ENCODE assay signal across 9 cellular contexts in genomic region chrX:134622056-134622812, GRCh38. TPM values are rescaled to one million over a fixed set of nuclear protein-coding genes. Genes with fewer than 3 reads are reported as not detected.
A peak's percentile ranks its signal among the peaks of the same experiment; 100 is the strongest.
DNase-seq lines count a peak whose midpoint lies in the region; ATAC-seq and TF ChIP-seq lines count a peak whose summit lies in the region.
"Had no signal": no experiment of that assay in that cellular context is flagged by ENCODE, and none has a peak within 500 bp of the region (broad histone marks: within the 10 kb centered on the region; RNA-seq: fewer than 3 reads in every experiment).

No MANE protein-coding gene starts in this region.

- peaks cover 3% of the 10 kb centered on the region for H3K27me3 Mint-ChIP-seq in activated CD4-positive, alpha-beta T cell treated with anti-CD3 and anti-CD28 coated beads, Interleukin-2, amount 10 ng/mL, durations not matched to agents 24 days and 14 days
- no peaks in the 10 kb centered on the region for H3K27me3 Mint-ChIP-seq in chondrocyte (ENCODE audit: low read depth)

- no peaks in the 10 kb centered on the region for H3K27me3 ChIP-seq in HCT116 (ENCODE audit: insufficient read depth, low read length)
- H3K27me3 ChIP-seq: adrenal gland had no signal

- H4K20me1 ChIP-seq in HCT116 (ENCODE audit: insufficient read depth), result no peaks in the 10 kb centered on the region

- peak; percentile 64 for DNase-seq in activated CD4-positive, alpha-beta T cell treated with anti-CD3 and anti-CD28 coated beads, Interleukin-2, amount 10 ng/mL, durations not matched to agents 24 days and 14 days
- DNase-seq in activated CD4-positive, alpha-beta T cell treated with anti-CD3 and anti-CD28 coated beads, Interleukin-2, amount 50 U/mL, for 4 hours, result no peak
- DNase-seq in HCT116 (ENCODE audit: low read depth, low spot score) (peak; percentile 23), NB4 (ENCODE audit: low read depth) (peak; percentile 73), chondrocyte (ENCODE audit: low spot score) (no peak), skeletal muscle cell (ENCODE audit: low read depth) (peak; percentile 58), NCI-H2081 (lab: John Stamatoyannopoulos, UW) (no peak), NCI-H128 (lab: John Stamatoyannopoulos, UW; ENCODE audit: unreplicated experiment) (no peak)

- H3K4me1 ChIP-seq in HCT116 (ENCODE audit: control insufficient read depth in 1 of 2, insufficient read depth in 2 of 2, low read length in 2 of 2), result peaks cover 9 to 26% of the 10 kb centered on the region in 2 experiments
- H3K4me1 ChIP-seq: adrenal gland had no signal

- H2AFZ ChIP-seq in HCT116 (ENCODE audit: low read depth, low read length, poor library complexity, severe bottlenecking), result no peak overlapping the region

- no peaks in the 10 kb centered on the region for H3K9me3 ChIP-seq in HCT116 (ENCODE audit: control insufficient read depth in 1 of 2, insufficient read depth in 1 of 2, low read depth in 1 of 2, low read length in 2 of 2)
- H3K9me3 ChIP-seq: adrenal gland had no signal

- ATAC-seq in HCT116, result peak; percentile 76

- CTCF ChIA-PET in HCT116 (lab: Charles Lee), result no interaction called here

- TF ChIP-seq CTCF in HCT116 (IDR thresholded peaks at IDR 0.05 in 2 of 3, conservative IDR thresholded peaks at IDR 0.05 in 1 of 3; ENCODE audit: borderline replicate concordance in 1 of 3, insufficient read depth in 1 of 3, low read depth in 2 of 3, low read length in 2 of 3) (no peak), NB4 (IDR thresholded peaks at IDR 0.05; ENCODE audit: low read depth, low read length) (no peak), chondrocyte (IDR thresholded peaks at IDR 0.05) (no peak)

- peak overlapping the region; percentile 25 for H3K27ac Mint-ChIP-seq in activated CD4-positive, alpha-beta T cell treated with anti-CD3 and anti-CD28 coated beads, Interleukin-2, amount 10 ng/mL, durations not matched to agents 24 days and 14 days
- peak overlapping the region; percentile 89 for H3K27ac Mint-ChIP-seq in chondrocyte (ENCODE audit: unreplicated experiment)

- no peaks in the 10 kb centered on the region for H3K79me2 ChIP-seq in HCT116 (ENCODE audit: insufficient read depth, low read length)

- BruUV-seq in HCT116 (replicated peaks; lab: Mats Ljungman, UMichigan), result no TSS peak

- no peak for TF ChIP-seq RAD21 in HCT116 (IDR thresholded peaks at IDR 0.05; ENCODE audit: low read depth)

- H3K9me2 ChIP-seq in HCT116 (ENCODE audit: insufficient read depth), result no peaks in the 10 kb centered on the region

- no peak overlapping the region for H3K4me3 Mint-ChIP-seq in activated CD4-positive, alpha-beta T cell treated with anti-CD3 and anti-CD28 coated beads, Interleukin-2, amount 10 ng/mL, durations not matched to agents 24 days and 14 days
- peak overlapping the region; percentile 24 for H3K4me3 Mint-ChIP-seq in chondrocyte (ENCODE audit: unreplicated experiment)

- RAD21 ChIA-PET in HCT116 (lab: Charles Lee; ENCODE audit: low non-redundant PET in 1 of 2, low total read pairs in 2 of 2, uncharacterized antibody in 2 of 2, unreplicated experiment in 2 of 2), result no interaction called here

- no peaks in the 10 kb centered on the region for H3K36me3 ChIP-seq in HCT116 (ENCODE audit: control insufficient read depth in 1 of 2, insufficient read depth in 2 of 2, low read length in 2 of 2)
- H3K36me3 ChIP-seq: adrenal gland had no signal

- no peaks in the 10 kb centered on the region for H3K36me3 Mint-ChIP-seq in activated CD4-positive, alpha-beta T cell treated with anti-CD3 and anti-CD28 coated beads, Interleukin-2, amount 10 ng/mL, durations not matched to agents 24 days and 14 days (ENCODE audit: low read depth)
- H3K36me3 Mint-ChIP-seq in chondrocyte (ENCODE audit: low read depth), result no peaks in the 10 kb centered on the region

- peaks cover 11% of the 10 kb centered on the region for H3K4me1 Mint-ChIP-seq in activated CD4-positive, alpha-beta T cell treated with anti-CD3 and anti-CD28 coated beads, Interleukin-2, amount 10 ng/mL, durations not matched to agents 24 days and 14 days
- peaks cover 42% of the 10 kb centered on the region for H3K4me1 Mint-ChIP-seq in chondrocyte (ENCODE audit: low read depth)

- H3K9ac ChIP-seq in HCT116 (ENCODE audit: low read length), result no peak overlapping the region

- peak overlapping the region; percentile 68 for H3K4me2 ChIP-seq in HCT116 (ENCODE audit: low read length)

- H3K4me3 ChIP-seq in HCT116 (replicated peaks in 1 of 2; ENCODE audit: low read depth in 1 of 2, low read length in 2 of 2) (0 out of 4 replicates have a peak overlapping the region, but pooled peaks of 1 of the 2 experiments have one; percentile 23), NB4 (ENCODE audit: low read depth, low read length) (no peak overlapping the region), skeletal muscle cell (ENCODE audit: low read depth, low read length) (no peak overlapping the region)
- H3K4me3 ChIP-seq: adrenal gland had no signal

- intact Hi-C loops in activated CD4-positive, alpha-beta T cell treated with anti-CD3 and anti-CD28 coated beads, Interleukin-2, amount 10 ng/mL, durations not matched to agents 24 days and 14 days (cut with micrococcal nuclease), result loop anchor here (1.0 to 5.0 kb wide), 3 partner anchors 23 to 95 kb away; no protein-coding TSS in a partner anchor
- intact Hi-C loops in HCT116 (cut with micrococcal nuclease), result no loop called here

- H3K27ac ChIP-seq in HCT116 (ENCODE audit: low read depth, low read length), result no peak overlapping the region
- H3K27ac ChIP-seq: adrenal gland had no signal

- no peak for TF ChIP-seq POLR2A in HCT116 (IDR thresholded peaks at IDR 0.05; ENCODE audit: borderline replicate concordance, extremely low read depth, insufficient read depth, insufficient read length)
- TF ChIP-seq POLR2A in NB4 (IDR thresholded peaks at IDR 0.05; ENCODE audit: extremely low read depth, insufficient read length), result no peak

- peaks cover 3% of the 10 kb centered on the region for H3K9me3 Mint-ChIP-seq in activated CD4-positive, alpha-beta T cell treated with anti-CD3 and anti-CD28 coated beads, Interleukin-2, amount 10 ng/mL, durations not matched to agents 24 days and 14 days
- H3K9me3 Mint-ChIP-seq in chondrocyte (ENCODE audit: low read depth), result peaks cover 3% of the 10 kb centered on the region

- POLR2A ChIA-PET in HCT116 (lab: Charles Lee), result no interaction called here

TF ChIP-seq in HCT116, 20 proteins besides CTCF, POLR2A, EP300 and RAD21:
- TF ChIP-seq FOSL1 (IDR thresholded peaks at IDR 0.05; ENCODE audit: low read depth) (peak; percentile 88), SP1 (IDR thresholded peaks at IDR 0.05; ENCODE audit: low read depth) (peak; percentile 66), CEBPB (IDR thresholded peaks at IDR 0.05; ENCODE audit: low read depth) (peak; percentile 34; the same call in 1 of the 2 replicates), MAX (IDR thresholded peaks at IDR 0.05) (no peak), EZH2 (IDR thresholded peaks at IDR 0.05) (no peak), JUND (IDR thresholded peaks at IDR 0.05) (peak; percentile 78), ZFX (IDR thresholded peaks at IDR 0.05) (no peak), REST (IDR thresholded peaks at IDR 0.05; ENCODE audit: low read depth) (no peak), CBX3 (IDR thresholded peaks at IDR 0.05; ENCODE audit: low read depth) (no peak; the same call in 1 of the 2 replicates), ELF1 (IDR thresholded peaks at IDR 0.05; ENCODE audit: borderline replicate concordance, low read depth) (no peak)
- TF ChIP-seq, protein P1, sequence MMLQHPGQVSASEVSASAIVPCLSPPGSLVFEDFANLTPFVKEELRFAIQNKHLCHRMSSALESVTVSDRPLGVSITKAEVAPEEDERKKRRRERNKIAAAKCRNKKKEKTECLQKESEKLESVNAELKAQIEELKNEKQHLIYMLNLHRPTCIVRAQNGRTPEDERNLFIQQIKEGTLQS (IDR thresholded peaks at IDR 0.05), result no peak

RNA-seq across cellular contexts. Expression of gene PLAC1, which starts 36.0 kb away (rescaled TPM):
- total RNA-seq in activated CD4-positive, alpha-beta T cell treated with anti-CD3 and anti-CD28 coated beads, Interleukin-2, amount 10 ng/mL, durations not matched to agents 24 days and 14 days, result not detected in 2 replicates
- total RNA-seq in HCT116 (2021; ENCODE audit: unreplicated experiment), result 0.34 TPM
- polyA plus RNA-seq in HCT116 (2012), result 0.43 and 0.75 TPM in 2 replicates
- total RNA-seq in chondrocyte, result not detected in 3 replicates
- total RNA-seq: adrenal gland had no signal
- polyA plus RNA-seq: adrenal gland had no signal

Comparison
In these comparisons a context has a peak if more than half of its experiments do, and no peak if none do; other contexts are left out.
1. DNase-seq: peak in activated CD4-positive, alpha-beta T cell treated with anti-CD3 and anti-CD28 coated beads, Interleukin-2, amount 10 ng/mL, durations not matched to agents 24 days and 14 days (single experiment), HCT116 (single experiment), NB4 (single experiment) and skeletal muscle cell (single experiment); none in activated CD4-positive, alpha-beta T cell treated with anti-CD3 and anti-CD28 coated beads, Interleukin-2, amount 50 U/mL, for 4 hours (0 of 2), chondrocyte (single experiment), NCI-H2081 (0 of 2) and NCI-H128 (single experiment).